ENCODE assay signal across 8 cellular contexts in the genomic region with DNA sequence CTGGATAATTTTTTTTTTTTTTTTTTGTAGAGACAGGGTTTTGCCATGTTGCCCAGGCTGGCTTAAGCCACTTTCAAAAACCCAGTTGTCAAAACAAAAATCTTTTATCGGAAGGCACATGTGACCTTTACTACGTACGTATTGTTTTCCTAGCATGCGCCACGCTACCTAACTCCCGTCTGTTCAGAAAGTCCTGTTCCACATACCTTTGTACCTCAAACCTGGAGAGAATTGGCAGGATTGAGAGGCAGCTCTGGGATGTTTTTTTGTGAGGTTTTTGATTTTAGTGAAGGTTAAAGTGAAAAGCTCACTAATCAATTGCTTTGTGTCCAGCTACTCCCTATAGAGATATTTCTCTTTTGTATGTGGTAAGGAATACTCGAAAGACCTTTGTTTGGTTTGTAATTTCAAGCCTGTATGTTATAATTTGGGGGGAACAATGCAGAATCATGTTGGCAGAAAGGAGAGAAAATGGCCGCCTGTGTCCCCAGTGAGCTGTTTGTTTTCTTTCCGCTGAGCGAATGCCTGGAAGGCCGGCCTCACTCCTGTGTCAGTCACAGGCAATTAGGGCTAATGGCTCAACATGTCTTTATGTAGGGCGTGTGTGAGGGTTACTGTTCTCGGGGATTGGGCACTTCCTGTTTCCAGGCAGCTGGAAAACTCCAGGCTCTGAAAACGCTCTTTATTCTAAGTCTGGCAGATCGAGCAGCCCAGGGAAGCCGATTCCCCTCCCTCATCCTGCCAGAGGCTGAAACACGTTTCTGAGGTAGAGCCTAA.
DNase-seq lines count a peak whose midpoint lies in the region; ATAC-seq and TF ChIP-seq lines count a peak whose summit lies in the region.

No MANE protein-coding gene starts in this region.

- H2AFZ ChIP-seq in OCI-LY7 (ENCODE audit: low read length): no peak overlapping the region

- CTCF ChIA-PET in OCI-LY7 (lab: Charles Lee; ENCODE audit: unreplicated experiment): no interaction called here

- DNase-seq in NCI-H2107 treated with DMSO at 0.1 percent for 48 hours (lab: John Stamatoyannopoulos, UW; ENCODE audit: unreplicated experiment) (peak; percentile 97), coronary artery (ENCODE audit: low spot score) (no peak), left colon (peak; percentile 54 to 64), stromal cell of bone marrow (ENCODE audit: low read depth) (peak; percentile 66), OCI-LY7 (ENCODE audit: low spot score) (no peak), T1000 (lab: John Stamatoyannopoulos, UW) (no peak), NK-92 (lab: John Stamatoyannopoulos, UW; ENCODE audit: unreplicated experiment) (no peak), NCI-H82 (lab: John Stamatoyannopoulos, UW) (no peak)

- TF ChIP-seq CTCF in coronary artery (IDR thresholded peaks at IDR 0.05) (no peak), OCI-LY7 (conservative IDR thresholded peaks at IDR 0.05; ENCODE audit: low read length) (no peak)

- peak overlapping the region; percentile 26 for H3K4me3 ChIP-seq in coronary artery
- H3K4me3 ChIP-seq in OCI-LY7 (ENCODE audit: low read depth, low read length, poor library complexity, severe bottlenecking): no peak overlapping the region

- H3K4me2 ChIP-seq in OCI-LY7 (ENCODE audit: low read length): no peak overlapping the region

- H3K4me1 ChIP-seq in OCI-LY7 (ENCODE audit: insufficient read depth, low read length, poor library complexity, severe bottlenecking): no peaks in the 10 kb centered on the region

- H4K20me1 ChIP-seq in OCI-LY7 (ENCODE audit: insufficient read depth, low read length): no peaks in the 10 kb centered on the region

- POLR2A ChIA-PET in OCI-LY7 (lab: Charles Lee): no interaction called here

- H3K9me2 ChIP-seq in OCI-LY7 (ENCODE audit: insufficient read depth, low read length): no peaks in the 10 kb centered on the region

- H3K27ac ChIP-seq in coronary artery: peak overlapping the region; percentile 62 to 82
- no peak overlapping the region for H3K27ac ChIP-seq in OCI-LY7 (ENCODE audit: low read depth, low read length, poor library complexity, severe bottlenecking)

- intact Hi-C loops in left colon (cut with DNase I, micrococcal nuclease) (no loop called here), OCI-LY7 (cut with micrococcal nuclease; ENCODE audit: unreplicated experiment) (no loop called here)

- H3K9me3 ChIP-seq in OCI-LY7 (ENCODE audit: low read length): no peaks in the 10 kb centered on the region

- peaks cover 23% of the 10 kb centered on the region for H3K36me3 ChIP-seq in OCI-LY7 (ENCODE audit: insufficient read depth, low read length)

- BruUV-seq in OCI-LY7 (replicated peaks; lab: Mats Ljungman, UMichigan): no TSS peak

- ATAC-seq in left colon: peak; percentile 97

- no peaks in the 10 kb centered on the region for H3K79me2 ChIP-seq in OCI-LY7 (ENCODE audit: insufficient read depth, low read depth, low read length)

Comparison
In these comparisons a context has a peak if more than half of its experiments do, and no peak if none do; other contexts are left out.
1. DNase-seq: peak in NCI-H2107 treated with DMSO at 0.1 percent for 48 hours (single experiment), left colon (2 of 2) and stromal cell of bone marrow (single experiment); none in coronary artery (single experiment), OCI-LY7 (single experiment), T1000 (single experiment), NK-92 (single experiment) and NCI-H82 (single experiment).